ENCODE assay signal across 14 cellular contexts in the genomic region with DNA sequence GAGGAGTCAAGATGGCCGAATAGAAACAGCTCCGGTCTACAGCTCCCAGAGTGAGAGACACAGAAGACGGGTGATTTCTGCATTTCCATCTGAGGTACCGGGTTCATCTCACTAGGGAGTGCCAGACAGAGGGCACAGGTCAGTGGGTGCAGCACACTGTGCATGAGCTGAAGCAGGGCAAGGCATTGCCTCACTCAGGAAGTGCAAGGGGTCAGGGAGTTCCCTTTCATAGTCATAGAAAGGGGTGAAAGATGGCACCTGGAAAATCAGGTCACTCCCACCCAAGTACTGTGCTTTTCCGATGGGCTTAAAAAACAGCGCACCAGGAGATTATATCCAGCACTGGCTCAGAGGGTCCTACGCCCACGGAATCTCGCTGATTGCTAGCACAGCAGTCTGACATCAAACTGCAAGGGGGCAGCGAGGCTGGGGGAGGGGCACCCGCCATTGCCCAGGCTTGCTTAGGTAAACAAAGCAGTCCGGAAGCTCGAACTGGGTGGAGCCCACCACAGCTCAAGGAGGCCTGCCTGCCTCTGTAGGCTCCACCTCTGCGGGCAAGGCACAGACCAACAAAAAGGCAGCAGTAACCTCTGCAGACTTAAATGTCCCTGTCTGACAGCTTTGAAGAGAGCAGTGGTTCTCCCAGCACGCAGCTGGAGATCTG. TPM values are rescaled to one million over a fixed set of nuclear protein-coding genes. Genes with fewer than 3 reads are reported as not detected.
"Had no signal": no experiment of that assay in that cellular context is flagged by ENCODE, and none has a peak within 500 bp of the region (broad histone marks: within the 10 kb centered on the region; RNA-seq: fewer than 3 reads in every experiment).

No MANE protein-coding gene starts in this region.

RNA-seq across cellular contexts. Expression of gene CHIA, which starts 44.7 kb away (rescaled TPM):
- total RNA-seq: kidney, left colon, liver, mammary epithelial cell, mesothelial cell of epicardium, natural killer cell, occipital lobe, osteocyte, posterior vena cava, psoas muscle, sigmoid colon, smooth muscle cell, thyroid gland, transverse colon had no signal
